1 cellular context compared by ENCODE assay signal in genomic region chr1:202057335-202057704, GRCh38.
TF ChIP-seq lines count a peak whose summit lies in the region.

No MANE protein-coding gene starts in this region.

TF ChIP-seq in A549, 52 proteins besides CTCF, POLR2A, EP300 and RAD21:
- TF ChIP-seq HOXB5 (CRISPR knock-in tag; IDR thresholded peaks at IDR 0.05) (peak; percentile 15; the same call in 1 of the 2 replicates), FOSB (CRISPR knock-in tag; IDR thresholded peaks at IDR 0.05) (peak; percentile 60; the same call in 1 of the 2 replicates), EHF (CRISPR knock-in tag; IDR thresholded peaks at IDR 0.05) (peak; percentile 73; the same call in 1 of the 2 replicates), GATA3 (IDR thresholded peaks at IDR 0.05; ENCODE audit: borderline replicate concordance) (peak; percentile 12; the same call in 1 of the 2 replicates), HOXB13 (CRISPR knock-in tag; IDR thresholded peaks at IDR 0.05; ENCODE audit: low read depth) (peak; percentile 36; the same call in 1 of the 2 replicates), ZNF302 (CRISPR knock-in tag; IDR thresholded peaks at IDR 0.05) (peak; percentile 37; the same call in 1 of the 2 replicates), ZSCAN20 (CRISPR knock-in tag; IDR thresholded peaks at IDR 0.05) (peak; percentile 57; the same call in 1 of the 2 replicates), HEYL (CRISPR knock-in tag; IDR thresholded peaks at IDR 0.05) (peak; percentile 58; the same call in 1 of the 2 replicates)
